ENCODE assay signal across 34 cellular contexts in the genomic region with DNA sequence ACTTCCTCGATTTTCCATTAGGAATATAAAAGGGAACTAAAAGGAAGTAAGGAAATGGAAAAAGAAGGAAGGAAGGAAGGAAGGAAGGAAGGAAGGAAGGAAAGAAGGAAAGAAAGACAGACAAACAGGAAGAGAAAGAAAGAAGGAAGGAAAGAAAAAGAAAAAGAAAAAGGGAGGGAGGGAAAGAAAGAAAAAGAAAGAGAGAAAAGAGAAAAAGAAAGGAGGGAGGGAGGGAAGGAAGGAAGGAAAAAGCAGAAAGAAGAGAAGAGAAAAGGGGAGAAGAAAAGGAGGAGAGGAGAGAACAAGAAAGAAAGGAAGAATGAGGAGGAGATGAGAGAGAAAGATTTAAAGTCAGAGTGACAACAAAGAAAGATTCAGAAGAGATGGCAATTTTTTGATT.
"Had no signal": no experiment of that assay in that cellular context is flagged by ENCODE, and none has a peak within 500 bp of the region (broad histone marks: within the 10 kb centered on the region; RNA-seq: fewer than 3 reads in every experiment).

No MANE protein-coding gene starts in this region.

- H3K9ac ChIP-seq: KMS-11 had no signal

- H3K9me3 ChIP-seq: MG63 had no signal

- H3K4me3 ChIP-seq: MG63 had no signal

- H3K4me2 ChIP-seq: KMS-11 had no signal

- H3K36me3 ChIP-seq: MG63 had no signal

- DNase-seq: Karpas-422, Kasumi-1, MG63, MM.1S, MV-4-11, NCI-H1048, NCI-H1092, NCI-H1092 treated with DMSO at 0.1 percent for 48 hours, NCI-H1105, NCI-H1105 treated with DMSO at 0.1 percent for 48 hours, NCI-H1417, NCI-H1417 treated with DMSO at 0.1 percent for 48 hours, NCI-H1436, NCI-H1436 treated with DMSO at 0.1 percent for 48 hours, NCI-H146, NCI-H1694, NCI-H1694 treated with DMSO at 0.1 percent for 48 hours, NCI-H187, NCI-H187 treated with DMSO at 0.1 percent for 48 hours, NCI-H1930, NCI-H2029, NCI-H2029 treated with DMSO at 0.1 percent for 48 hours, NCI-H2081, NCI-H2081 treated with DMSO at 0.1 percent for 48 hours, NCI-H2107, NCI-H2171, NCI-H2171 treated with DMSO at 0.1 percent for 48 hours, NCI-H2227 treated with DMSO at 0.1 percent for 48 hours, NCI-H226, NCI-H345, NCI-H446, NCI-H446 treated with DMSO at 0.1 percent for 48 hours, NCI-H510A had no signal

- H3K27me3 ChIP-seq: MG63 had no signal

- H3K27ac ChIP-seq: KMS-11 had no signal
